In genomic region chr10:126247454-126247975, GRCh38 we compare ENCODE assay signal across 12 cellular contexts.
DNase-seq lines count a peak whose midpoint lies in the region; ATAC-seq, FAIRE-seq and TF ChIP-seq lines count a peak whose summit lies in the region.
"Had no signal": no experiment of that assay in that cellular context is flagged by ENCODE, and none has a peak within 500 bp of the region (broad histone marks: within the 10 kb centered on the region; RNA-seq: fewer than 3 reads in every experiment).

No MANE protein-coding gene starts in this region.

- peak overlapping the region; percentile 84 for H2BK5ac ChIP-seq in mesenchymal stem cell (ENCODE audit: low read depth, low read length, poor library complexity, severe bottlenecking)

- H3K27me3 Mint-ChIP-seq in activated CD4-positive, alpha-beta memory T cell treated with anti-CD3 and anti-CD28 coated beads for 36 hours = no peaks in the 10 kb centered on the region

- peak overlapping the region; percentile 97 for H2BK120ac ChIP-seq in mesenchymal stem cell (ENCODE audit: low read depth, low read length)

- H2BK12ac ChIP-seq in mesenchymal stem cell (ENCODE audit: low read length in 2 of 2) = peak overlapping the region; percentile 98 to 99

- peak overlapping the region in 1 of 2 experiments; percentile 19 for H3K14ac ChIP-seq in mesenchymal stem cell (ENCODE audit: low read length in 2 of 2)

- CTCF ChIA-PET in activated CD4-positive, alpha-beta memory T cell treated with anti-CD3 and anti-CD28 coated beads for 36 hours (lab: Charles Lee) = no interaction called here

- TF ChIP-seq CTCF in GM13976 (IDR thresholded peaks at IDR 0.05; ENCODE audit: borderline replicate concordance, control extremely low read depth, extremely low read depth, insufficient read depth, missing control alignments) = no peak

- H3K9me3 ChIP-seq in mesenchymal stem cell (ENCODE audit: control insufficient read depth, low read length) = peaks cover 4% of the 10 kb centered on the region

- H3K18ac ChIP-seq in mesenchymal stem cell (ENCODE audit: low read depth in 1 of 2, low read length in 2 of 2) = peak overlapping the region; percentile 96 to 97

- H4K8ac ChIP-seq in mesenchymal stem cell (ENCODE audit: low read length) = peak overlapping the region; percentile 78

- H3K4me3 ChIP-seq in mesenchymal stem cell (ENCODE audit: insufficient read depth in 1 of 2, low read depth in 1 of 2, low read length in 2 of 2) = no peak overlapping the region

- peaks cover 0 to 17% of the 10 kb centered on the region in 2 experiments for H3K36me3 ChIP-seq in mesenchymal stem cell (ENCODE audit: control insufficient read depth in 1 of 2, insufficient read depth in 2 of 2, low read depth in 1 of 2, low read length in 2 of 2)

- no peak overlapping the region for H2BK15ac ChIP-seq in mesenchymal stem cell (ENCODE audit: low read depth, poor library complexity, severe bottlenecking)

- H4K91ac ChIP-seq in mesenchymal stem cell (ENCODE audit: low read length) = peak overlapping the region; percentile 94

- peak overlapping the region; percentile 78 for H3K9ac ChIP-seq in mesenchymal stem cell (ENCODE audit: low read length)

- no peaks in the 10 kb centered on the region for H3K27me3 ChIP-seq in mesenchymal stem cell (ENCODE audit: control insufficient read depth in 1 of 2, insufficient read depth in 1 of 2, low read length in 2 of 2)

- FAIRE-seq in endometrium (lab: Jason Lieb, UNC) = peak; percentile 29
- FAIRE-seq: A204.1 had no signal

- H3K36me3 Mint-ChIP-seq in activated CD4-positive, alpha-beta memory T cell treated with anti-CD3 and anti-CD28 coated beads for 36 hours = no peaks in the 10 kb centered on the region

- H3K4ac ChIP-seq in mesenchymal stem cell (ENCODE audit: low read depth in 1 of 2, low read length in 2 of 2) = peak overlapping the region; percentile 75 to 99

- peak overlapping the region; percentile 19 for H3K4me2 ChIP-seq in mesenchymal stem cell (ENCODE audit: low read length, poor library complexity, severe bottlenecking)

- H2AK5ac ChIP-seq in mesenchymal stem cell (ENCODE audit: low read length, severe bottlenecking) = peak overlapping the region; percentile 37

- POLR2A ChIA-PET in activated CD4-positive, alpha-beta memory T cell treated with anti-CD3 and anti-CD28 coated beads for 36 hours (lab: Charles Lee) = no interaction called here

- H2AFZ ChIP-seq in mesenchymal stem cell (ENCODE audit: low read depth, low read length) = no peak overlapping the region

- H3K9me3 Mint-ChIP-seq in activated CD4-positive, alpha-beta memory T cell treated with anti-CD3 and anti-CD28 coated beads for 36 hours = peaks cover 12% of the 10 kb centered on the region

- H3K79me1 ChIP-seq in mesenchymal stem cell (replicated peaks; ENCODE audit: low read length, poor library complexity, severe bottlenecking) = peaks cover 16% of the 10 kb centered on the region

- intact Hi-C loops in Right ventricle myocardium inferior (cut with DNase I) = no loop called here
- intact Hi-C loops in cardiac septum (cut with DNase I) = loop anchor here (5.0 kb wide), 1 partner anchor 185 kb away; no protein-coding TSS in a partner anchor
- intact Hi-C loops in activated CD4-positive, alpha-beta memory T cell treated with anti-CD3 and anti-CD28 coated beads for 36 hours (cut with micrococcal nuclease) = no loop called here

- WGBS in mesenchymal stem cell = 3% methylated on average over 9 of the region's 11 CpGs

- ATAC-seq in Right ventricle myocardium inferior = peak; percentile 75
- ATAC-seq in GM18909 (IDR thresholded peaks at IDR 0.05; ENCODE audit: poor library complexity, unreplicated experiment) = no peak

- no peak overlapping the region for H3K4me3 Mint-ChIP-seq in activated CD4-positive, alpha-beta memory T cell treated with anti-CD3 and anti-CD28 coated beads for 36 hours

- H3K27ac Mint-ChIP-seq in activated CD4-positive, alpha-beta memory T cell treated with anti-CD3 and anti-CD28 coated beads for 36 hours = no peak overlapping the region

- no peaks in the 10 kb centered on the region for H3K4me1 Mint-ChIP-seq in activated CD4-positive, alpha-beta memory T cell treated with anti-CD3 and anti-CD28 coated beads for 36 hours (ENCODE audit: low read depth)

- peaks cover 23% of the 10 kb centered on the region for H3K4me1 ChIP-seq in mesenchymal stem cell (ENCODE audit: control insufficient read depth, insufficient read depth, low read depth, low read length)

- in situ Hi-C loops in GM13976 (cut with MboI; ENCODE audit: low sequenced_read_pairs, unreplicated experiment) = no loop called here

- H3K27ac ChIP-seq in mesenchymal stem cell (ENCODE audit: low read length, poor library complexity, severe bottlenecking) = peak overlapping the region; percentile 92

- H3K23ac ChIP-seq in mesenchymal stem cell (ENCODE audit: low read length in 2 of 2) = no peak overlapping the region

- peak; percentile 79 for DNase-seq in Right ventricle myocardium inferior (ENCODE audit: missing footprints)
- no peak for DNase-seq in cardiac septum (ENCODE audit: low spot score)
- DNase-seq in mesenchymal stem cell = peak; percentile 99
- DNase-seq in activated CD4-positive, alpha-beta memory T cell treated with anti-CD3 and anti-CD28 coated beads for 36 hours = no peak
- DNase-seq in NCI-H1105 (lab: John Stamatoyannopoulos, UW) = no peak
- no peak for DNase-seq in GM13976 (ENCODE audit: low spot score)
- DNase-seq: activated CD4-positive, CD25-positive, alpha-beta regulatory T cell treated with anti-CD3 and anti-CD28 coated beads, Interleukin-2, amount 50 U/mL, for 72 hours; NCI-H510A; occipital lobe had no signal

Comparison
In these comparisons a context has a peak if more than half of its experiments do, and no peak if none do; other contexts are left out.
1. DNase-seq: peak in Right ventricle myocardium inferior (single experiment) and mesenchymal stem cell (single experiment); none in cardiac septum (single experiment), activated CD4-positive, alpha-beta memory T cell treated with anti-CD3 and anti-CD28 coated beads for 36 hours (single experiment), NCI-H1105 (single experiment) and GM13976 (single experiment).